ENCODE assay signal across 17 cellular contexts in genomic region chr6:21070620-21071019, GRCh38.
DNase-seq lines count a peak whose midpoint lies in the region; ATAC-seq and TF ChIP-seq lines count a peak whose summit lies in the region.
"Had no signal": no experiment of that assay in that cellular context is flagged by ENCODE, and none has a peak within 500 bp of the region (broad histone marks: within the 10 kb centered on the region; RNA-seq: fewer than 3 reads in every experiment).

No MANE protein-coding gene starts in this region.

- H3K36me3 Mint-ChIP-seq in endodermal cell (ENCODE audit: low read depth), result peaks cover 35% of the 10 kb centered on the region
- peaks cover 56 to 59% of the 10 kb centered on the region in 2 donors for H3K36me3 Mint-ChIP-seq in stimulated activated naive B cell treated with anti-CD40 and anti-IgM and Interleukin-4, amounts not matched to agents 10 μg/mL and 1 μg/mL and 100 μg/mL, for 72 hours

- H3K27ac Mint-ChIP-seq in endodermal cell, result no peak overlapping the region
- H3K27ac Mint-ChIP-seq in stimulated activated naive B cell treated with anti-CD40 and anti-IgM and Interleukin-4, amounts not matched to agents 10 μg/mL and 1 μg/mL and 100 μg/mL, for 72 hours, result peak overlapping the region; percentile 25
- H3K27ac Mint-ChIP-seq: CD14-positive monocyte; CD4-positive, alpha-beta memory T cell had no signal

- H3K27me3 ChIP-seq in right cardiac atrium (ENCODE audit: control insufficient read depth, insufficient read depth), result no peaks in the 10 kb centered on the region
- H3K27me3 ChIP-seq in heart right ventricle, result no peaks in the 10 kb centered on the region
- H3K27me3 ChIP-seq in endodermal cell (ENCODE audit: control insufficient read depth, insufficient read depth, low read length, poor library complexity, severe bottlenecking), result no peaks in the 10 kb centered on the region
- H3K27me3 ChIP-seq: BLaER1 had no signal

- ATAC-seq in right cardiac atrium (peak; percentile 19 to 80), heart right ventricle (no peak), HG03045 (IDR thresholded peaks at IDR 0.05; ENCODE audit: unreplicated experiment) (no peak)
- no peak for ATAC-seq in stimulated activated naive B cell treated with anti-CD40 and anti-IgM and Interleukin-4, amounts not matched to agents 10 μg/mL and 1 μg/mL and 100 μg/mL, for 72 hours (replicated peaks)
- ATAC-seq: GM12878 had no signal

- H3K27ac ChIP-seq in right cardiac atrium (ENCODE audit: low read length), result no peak overlapping the region
- no peak overlapping the region for H3K27ac ChIP-seq in heart right ventricle
- no peak overlapping the region for H3K27ac ChIP-seq in endodermal cell (ENCODE audit: low read depth, low read length)
- H3K27ac ChIP-seq: BLaER1 had no signal

- no peak overlapping the region for H3K4me3 ChIP-seq in right cardiac atrium (ENCODE audit: low read length)
- no peak overlapping the region for H3K4me3 ChIP-seq in heart right ventricle
- peak overlapping the region; percentile 50 for H3K4me3 ChIP-seq in endodermal cell (ENCODE audit: low read length)
- H3K4me3 ChIP-seq in fibroblast of the aortic adventitia (ENCODE audit: low read depth, low read length), result no peak overlapping the region
- H3K4me3 ChIP-seq: BLaER1, GM12878 had no signal

- peaks cover 30% of the 10 kb centered on the region for H3K9me3 Mint-ChIP-seq in endodermal cell
- peaks cover 24 to 26% of the 10 kb centered on the region in 2 donors for H3K9me3 Mint-ChIP-seq in stimulated activated naive B cell treated with anti-CD40 and anti-IgM and Interleukin-4, amounts not matched to agents 10 μg/mL and 1 μg/mL and 100 μg/mL, for 72 hours

- H3K4me1 Mint-ChIP-seq in endodermal cell, result peaks cover 19% of the 10 kb centered on the region
- H3K4me1 Mint-ChIP-seq in stimulated activated naive B cell treated with anti-CD40 and anti-IgM and Interleukin-4, amounts not matched to agents 10 μg/mL and 1 μg/mL and 100 μg/mL, for 72 hours, result no peaks in the 10 kb centered on the region
- H3K4me1 Mint-ChIP-seq: CD14-positive monocyte; CD4-positive, alpha-beta memory T cell had no signal

- H3K4me3 Mint-ChIP-seq in endodermal cell, result no peak overlapping the region
- no peak overlapping the region for H3K4me3 Mint-ChIP-seq in stimulated activated naive B cell treated with anti-CD40 and anti-IgM and Interleukin-4, amounts not matched to agents 10 μg/mL and 1 μg/mL and 100 μg/mL, for 72 hours
- H3K4me3 Mint-ChIP-seq: CD14-positive monocyte; CD4-positive, alpha-beta memory T cell; H9 had no signal

- 48% methylated on average over 2 of the region's 2 CpGs for WGBS in right cardiac atrium
- 59 to 62% methylated on average over 2 of the region's 2 CpGs for WGBS in heart right ventricle, 2 donors
- WGBS in endodermal cell (ENCODE audit: insufficient coverage in 1 of 2, insufficient read length in 1 of 2), 2 experiments, result 90 to 100% methylated on average over 1 to 2 of the region's 2 CpGs

- H3K27me3 Mint-ChIP-seq in endodermal cell (ENCODE audit: insufficient read depth), result no peaks in the 10 kb centered on the region
- H3K27me3 Mint-ChIP-seq in stimulated activated naive B cell treated with anti-CD40 and anti-IgM and Interleukin-4, amounts not matched to agents 10 μg/mL and 1 μg/mL and 100 μg/mL, for 72 hours, result no peaks in the 10 kb centered on the region
- H3K27me3 Mint-ChIP-seq: CD4-positive, alpha-beta memory T cell had no signal

- DNase-seq in right cardiac atrium, result no peak
- DNase-seq in heart right ventricle, result no peak
- no peak for DNase-seq in endodermal cell
- peak; percentile 14 for DNase-seq in fibroblast of the aortic adventitia (ENCODE audit: low read depth)
- no peak for DNase-seq in stimulated activated naive B cell treated with anti-CD40 and anti-IgM and Interleukin-4, amounts not matched to agents 10 μg/mL and 1 μg/mL and 100 μg/mL, for 72 hours
- no peak for DNase-seq in globus pallidus (ENCODE audit: low spot score)
- DNase-seq in cerebellum (ENCODE audit: low spot score), result no peak
- DNase-seq: 8988T; CD4-positive, alpha-beta memory T cell; DMS153; DMS79 treated with DMSO at 0.1 percent for 48 hours; GF-D8; H9 had no signal

- intact Hi-C loops in right cardiac atrium (cut with DNase I), result no loop called here
- intact Hi-C loops in heart right ventricle (cut with DNase I), result no loop called here

- H3K4me1 ChIP-seq in right cardiac atrium (ENCODE audit: control insufficient read depth, insufficient read depth, low read length), result no peaks in the 10 kb centered on the region
- H3K4me1 ChIP-seq in heart right ventricle, result no peaks in the 10 kb centered on the region
- no peaks in the 10 kb centered on the region for H3K4me1 ChIP-seq in endodermal cell (ENCODE audit: control insufficient read depth, insufficient read depth, low read length)
- H3K4me1 ChIP-seq: BLaER1 had no signal

- H3K36me3 ChIP-seq in heart right ventricle (peaks cover 0 to 17% (median 0%) of the 10 kb centered on the region in 9 donors), endodermal cell (ENCODE audit: control insufficient read depth, insufficient read depth, low read length) (no peaks in the 10 kb centered on the region)

- no peak overlapping the region for H3K9ac ChIP-seq in endodermal cell (ENCODE audit: extremely low read depth, low read length, poor library complexity, severe bottlenecking)
- H3K9ac ChIP-seq: BLaER1 had no signal

- H3K9me3 ChIP-seq in right cardiac atrium (ENCODE audit: control insufficient read depth, low read length), result no peaks in the 10 kb centered on the region
- peaks cover 0 to 23% (median 6%) of the 10 kb centered on the region in 11 donors for H3K9me3 ChIP-seq in heart right ventricle
- peaks cover 26% of the 10 kb centered on the region for H3K9me3 ChIP-seq in endodermal cell (ENCODE audit: control insufficient read depth, low read length)

- TF ChIP-seq CTCF in heart right ventricle (IDR thresholded peaks at IDR 0.05) (no peak), endodermal cell (conservative IDR thresholded peaks at IDR 0.05) (no peak), fibroblast of the aortic adventitia (IDR thresholded peaks at IDR 0.05; ENCODE audit: insufficient read depth, low read length) (no peak)

Comparison
In these comparisons a context has a peak if more than half of its experiments do, and no peak if none do; other contexts are left out.
1. ATAC-seq: peak in right cardiac atrium (2 of 2); none in heart right ventricle (0 of 8), stimulated activated naive B cell treated with anti-CD40 and anti-IgM and Interleukin-4, amounts not matched to agents 10 μg/mL and 1 μg/mL and 100 μg/mL, for 72 hours (0 of 2) and HG03045 (single experiment).